1 cellular context compared by ENCODE assay signal in the genomic region with DNA sequence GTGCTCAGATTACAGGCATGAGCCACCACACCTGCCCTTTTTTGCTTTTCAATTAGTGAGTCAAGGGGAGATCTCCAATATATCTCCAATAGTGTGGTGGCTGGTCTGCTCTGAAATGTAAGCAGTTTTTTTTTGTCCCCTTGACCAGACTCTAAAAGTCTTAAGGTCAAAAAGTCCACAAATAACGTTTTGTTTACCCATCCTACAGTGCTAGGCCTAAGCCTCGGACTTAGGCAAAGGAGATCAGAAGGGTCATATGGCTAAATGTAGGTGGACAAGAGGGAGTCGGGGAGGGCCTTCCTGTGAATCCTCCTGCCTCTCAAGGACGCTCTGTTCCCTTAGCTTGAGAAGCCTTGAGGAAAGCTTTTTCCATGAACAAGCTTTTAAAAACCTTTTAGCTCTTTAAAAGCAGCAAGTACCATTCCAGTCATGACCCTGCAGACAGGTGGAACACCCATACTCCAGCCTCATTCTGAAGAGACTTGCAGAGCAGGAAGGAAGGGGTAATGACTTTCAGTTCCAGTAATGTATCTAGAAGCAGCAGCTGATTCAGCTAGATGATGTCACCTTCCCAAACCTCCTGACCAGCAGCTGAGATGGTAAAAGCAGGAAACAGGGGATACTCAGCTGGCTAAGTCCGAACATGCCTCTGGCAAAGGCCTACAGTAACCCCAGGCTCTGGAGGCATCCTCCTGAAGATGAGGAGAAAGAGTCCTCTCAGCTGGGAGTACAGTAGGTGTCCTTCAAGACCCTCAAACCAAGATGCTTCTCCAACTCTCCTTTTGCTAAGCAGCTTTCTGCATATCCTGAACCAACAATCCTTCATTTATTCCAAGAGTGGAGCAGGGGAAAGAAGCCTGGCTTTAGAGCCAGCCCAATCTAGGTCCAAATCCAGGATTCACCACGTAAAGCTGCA.
TF ChIP-seq lines count a peak whose summit lies in the region.

No MANE protein-coding gene starts in this region.

TF ChIP-seq in endothelial cell of umbilical vein, 7 proteins besides CTCF, POLR2A, EP300 and RAD21:
- TF ChIP-seq, protein P1, sequence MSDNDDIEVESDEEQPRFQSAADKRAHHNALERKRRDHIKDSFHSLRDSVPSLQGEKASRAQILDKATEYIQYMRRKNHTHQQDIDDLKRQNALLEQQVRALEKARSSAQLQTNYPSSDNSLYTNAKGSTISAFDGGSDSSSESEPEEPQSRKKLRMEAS (IDR thresholded peaks at IDR 0.05; ENCODE audit: insufficient read depth, insufficient read length) = no peak
- peak; percentile 86 for TF ChIP-seq POLR2AphosphoS5 (IDR thresholded peaks at IDR 0.05; ENCODE audit: insufficient read depth, low read depth, low read length)
- peak; percentile 64 for TF ChIP-seq MYC (IDR thresholded peaks at IDR 0.05; ENCODE audit: low read depth, low read length)
- TF ChIP-seq GATA2 (IDR thresholded peaks at IDR 0.05; ENCODE audit: insufficient read depth, insufficient read length, low read depth, low read length) = peak; percentile 41
- peak; percentile 98 for TF ChIP-seq JUN (IDR thresholded peaks at IDR 0.05; ENCODE audit: borderline replicate concordance, insufficient read depth, insufficient read length, low read depth)
- peak; percentile 94 for TF ChIP-seq FOS (IDR thresholded peaks at IDR 0.05; ENCODE audit: borderline replicate concordance, insufficient read depth, low read length)
- TF ChIP-seq EZH2 (IDR thresholded peaks at IDR 0.05; ENCODE audit: borderline replicate concordance, low read depth, low read length, severe bottlenecking) = no peak
